In genomic region chr2:19355931-19356544, GRCh38 we compare ENCODE assay signal across 12 cellular contexts. TPM values are rescaled to one million over a fixed set of nuclear protein-coding genes. Genes with fewer than 3 reads are reported as not detected.
DNase-seq lines count a peak whose midpoint lies in the region; ATAC-seq and TF ChIP-seq lines count a peak whose summit lies in the region.
"Had no signal": no experiment of that assay in that cellular context is flagged by ENCODE, and none has a peak within 500 bp of the region (broad histone marks: within the 10 kb centered on the region; RNA-seq: fewer than 3 reads in every experiment).

No MANE protein-coding gene starts in this region.

- peaks cover 7% of the 10 kb centered on the region for H3K79me1 ChIP-seq in mesenchymal stem cell (replicated peaks; ENCODE audit: low read length, poor library complexity, severe bottlenecking)

- H2AK5ac ChIP-seq in mesenchymal stem cell (ENCODE audit: low read length, severe bottlenecking), result no peak overlapping the region

- no peak overlapping the region for H2AFZ ChIP-seq in mesenchymal stem cell (ENCODE audit: low read depth, low read length)

- no peak overlapping the region for H2BK5ac ChIP-seq in mesenchymal stem cell (ENCODE audit: low read depth, low read length, poor library complexity, severe bottlenecking)

- H3K36me3 ChIP-seq in mesenchymal stem cell (ENCODE audit: control insufficient read depth in 1 of 2, insufficient read depth in 2 of 2, low read depth in 1 of 2, low read length in 2 of 2), result peaks cover 13 to 24% of the 10 kb centered on the region in 2 experiments
- H3K36me3 ChIP-seq in tibial nerve, result no peaks in the 10 kb centered on the region

- H3K27ac Mint-ChIP-seq in central memory CD8-positive, alpha-beta T cell (ENCODE audit: low read depth), result no peak overlapping the region

- H2BK120ac ChIP-seq in mesenchymal stem cell (ENCODE audit: low read depth, low read length), result no peak overlapping the region

- no peaks in the 10 kb centered on the region for H3K9me3 ChIP-seq in mesenchymal stem cell (ENCODE audit: control insufficient read depth, low read length)
- H3K9me3 ChIP-seq in tibial nerve, result no peaks in the 10 kb centered on the region

- H3K14ac ChIP-seq in mesenchymal stem cell (ENCODE audit: low read length in 2 of 2), result no peak overlapping the region

- H3K23ac ChIP-seq in mesenchymal stem cell (ENCODE audit: low read length in 2 of 2), result peak overlapping the region in 1 of 2 experiments; percentile 23

- H3K18ac ChIP-seq in mesenchymal stem cell (ENCODE audit: low read depth in 1 of 2, low read length in 2 of 2), result no peak overlapping the region

- H3K27me3 ChIP-seq in mesenchymal stem cell (ENCODE audit: control insufficient read depth in 1 of 2, insufficient read depth in 1 of 2, low read length in 2 of 2) (peaks cover 0 to 65% of the 10 kb centered on the region in 2 experiments), tibial nerve (peaks cover 0 to 100% of the 10 kb centered on the region in 2 donors)

- no peak for TF ChIP-seq POLR2A in tibial nerve (IDR thresholded peaks at IDR 0.05)

- H3K4me1 Mint-ChIP-seq in central memory CD8-positive, alpha-beta T cell, result peaks cover 27% of the 10 kb centered on the region

- no peak overlapping the region for H4K8ac ChIP-seq in mesenchymal stem cell (ENCODE audit: low read length)

- H3K4me3 Mint-ChIP-seq in central memory CD8-positive, alpha-beta T cell, result peak overlapping the region; percentile 66
- H3K4me3 Mint-ChIP-seq: stimulated activated naive CD8-positive, alpha-beta T cell treated with anti-CD3 and anti-CD28 coated beads, Interleukin-15, Interleukin-2, amounts not matched to agents 100 ng/mL and 50 ng/mL, for 24 hours had no signal

- WGBS in mesenchymal stem cell, result 21% methylated on average over 30 of the region's 35 CpGs
- 31 to 46% methylated on average over 35 of the region's 35 CpGs for WGBS in tibial nerve, 2 donors

- no peak overlapping the region for H2BK15ac ChIP-seq in mesenchymal stem cell (ENCODE audit: low read depth, poor library complexity, severe bottlenecking)

- H3K4me2 ChIP-seq in mesenchymal stem cell (ENCODE audit: low read length, poor library complexity, severe bottlenecking), result peak overlapping the region; percentile 97

- ATAC-seq in central memory CD8-positive, alpha-beta T cell (replicated peaks; ENCODE audit: extremely low read depth, poor library complexity, severe bottlenecking), result no peak
- no peak for ATAC-seq in HG03521 (IDR thresholded peaks at IDR 0.05; ENCODE audit: unreplicated experiment)

- H3K4ac ChIP-seq in mesenchymal stem cell (ENCODE audit: low read depth in 1 of 2, low read length in 2 of 2), result no peak overlapping the region

- H3K36me3 Mint-ChIP-seq in central memory CD8-positive, alpha-beta T cell (ENCODE audit: insufficient read depth), result peaks cover 12% of the 10 kb centered on the region

- no peak overlapping the region for H4K91ac ChIP-seq in mesenchymal stem cell (ENCODE audit: low read length)

- TF ChIP-seq EP300 in tibial nerve (IDR thresholded peaks at IDR 0.05), result no peak

- H3K27me3 Mint-ChIP-seq in central memory CD8-positive, alpha-beta T cell, result peaks cover 95% of the 10 kb centered on the region

- TF ChIP-seq CTCF in tibial nerve (IDR thresholded peaks at IDR 0.05), result no peak

- no peaks in the 10 kb centered on the region for H3K9me3 Mint-ChIP-seq in central memory CD8-positive, alpha-beta T cell
- H3K9me3 Mint-ChIP-seq: stimulated activated naive CD8-positive, alpha-beta T cell treated with anti-CD3 and anti-CD28 coated beads, Interleukin-15, Interleukin-2, amounts not matched to agents 100 ng/mL and 50 ng/mL, for 24 hours had no signal

- H3K4me3 ChIP-seq in mesenchymal stem cell (ENCODE audit: insufficient read depth in 1 of 2, low read depth in 1 of 2, low read length in 2 of 2) (peak overlapping the region; percentile 59 to 89), tibial nerve (peak overlapping the region; percentile 6 to 55 (median 48))

- no peak overlapping the region for H3K27ac ChIP-seq in mesenchymal stem cell (ENCODE audit: low read length, poor library complexity, severe bottlenecking)
- peak overlapping the region in 1 of 4 donors; percentile 58 for H3K27ac ChIP-seq in tibial nerve

- H3K4me1 ChIP-seq in mesenchymal stem cell (ENCODE audit: control insufficient read depth, insufficient read depth, low read depth, low read length) (peaks cover 39% of the 10 kb centered on the region), tibial nerve (peaks cover 0 to 66% (median 18%) of the 10 kb centered on the region in 4 donors)

- H2BK12ac ChIP-seq in mesenchymal stem cell (ENCODE audit: low read length in 2 of 2), result no peak overlapping the region

- DNase-seq in activated effector memory CD4-positive, alpha-beta T cell treated with anti-CD3 and anti-CD28 coated beads, Interleukin-2, amount 50 U/mL, for 16 hours, result peak; percentile 59
- no peak for DNase-seq in activated effector memory CD4-positive, alpha-beta T cell treated with Interleukin-2 at 50 U/mL for 16 hours
- DNase-seq in central memory CD8-positive, alpha-beta T cell (ENCODE audit: low spot score in 2 of 2), result no peak
- DNase-seq in mesenchymal stem cell, result no peak
- no peak for DNase-seq in tibial nerve (ENCODE audit: low spot score in 2 of 2)
- no peak for DNase-seq in NCI-H1694 treated with DMSO at 0.1 percent for 48 hours (lab: John Stamatoyannopoulos, UW)
- DNase-seq in DMS114 treated with DMSO at 0.1 percent for 48 hours (lab: John Stamatoyannopoulos, UW; ENCODE audit: unreplicated experiment), result no peak
- DNase-seq: C1 segment of cervical spinal cord, Karpas-422 had no signal

- H3K9ac ChIP-seq in mesenchymal stem cell (ENCODE audit: low read length), result peak overlapping the region; percentile 95

RNA-seq across cellular contexts. Expression of gene OSR1, which starts 2.4 kb away (rescaled TPM):
- 2.6 TPM for polyA plus RNA-seq in mesenchymal stem cell (2013, experiment 1 of 2)
- polyA plus RNA-seq in mesenchymal stem cell (2013, experiment 2 of 2), result 2.7 TPM
- total RNA-seq in tibial nerve, result 10 to 100 TPM in 3 of 4 donors, 1 to 10 TPM in 1; 8.5 to 22.7 (median 17.9) TPM
- total RNA-seq: OCI-LY7 had no signal
